ENCODE assay signal across 13 cellular contexts in genomic region chr14:23557521-23557920, GRCh38. TPM values are rescaled to one million over a fixed set of nuclear protein-coding genes. Genes with fewer than 3 reads are reported as not detected.
DNase-seq lines count a peak whose midpoint lies in the region; ATAC-seq, FAIRE-seq and TF ChIP-seq lines count a peak whose summit lies in the region.
"Had no signal": no experiment of that assay in that cellular context is flagged by ENCODE, and none has a peak within 500 bp of the region (broad histone marks: within the 10 kb centered on the region; RNA-seq: fewer than 3 reads in every experiment).

No MANE protein-coding gene starts in this region.

- WGBS in SK-N-SH (ENCODE audit: low lambda C conversion rate) = 46% methylated on average over 2 of the region's 2 CpGs
- WGBS in K562 (ENCODE audit: insufficient coverage, low coverage, missing lambda C conversion rate) = 5% methylated on average over 2 of the region's 2 CpGs

- no peak for TF ChIP-seq POLR2A in K562 (conservative IDR thresholded peaks at IDR 0.05)

- TF ChIP-seq RAD21 in SK-N-SH (IDR thresholded peaks at IDR 0.05; ENCODE audit: low read length) (no peak), K562 (CRISPR knock-in tag; conservative IDR thresholded peaks at IDR 0.05 in 1 of 2, IDR thresholded peaks at IDR 0.05 in 1 of 2) (no peak)

- H3K9me1 ChIP-seq in K562 (ENCODE audit: control insufficient read depth, insufficient read depth, low read length) = no peaks in the 10 kb centered on the region

- H2AFZ ChIP-seq in SK-N-SH (ENCODE audit: low read depth) (no peak overlapping the region), K562 (ENCODE audit: low read depth, low read length) (no peak overlapping the region), osteoblast (ENCODE audit: low read length) (no peak overlapping the region)

- H3K36me3 ChIP-seq in SK-N-SH (replicated peaks in 1 of 2; ENCODE audit: control insufficient read depth in 1 of 2, insufficient read depth in 2 of 2, low read length in 1 of 2) (peaks cover 17 to 35% of the 10 kb centered on the region in 2 experiments), K562 (ENCODE audit: control insufficient read depth, insufficient read depth, low read length) (peaks cover 40% of the 10 kb centered on the region; the same call in 2 of the 3 replicates), osteoblast (ENCODE audit: insufficient read depth, low read length) (peaks cover 20% of the 10 kb centered on the region), lower lobe of right lung (peaks cover 48% of the 10 kb centered on the region)

- POLR2A ChIA-PET in SK-N-SH (lab: Yijun Ruan, JAX) (interaction anchor here (0.6 to 1.5 kb wide), 3 partner anchors 45 to 86 kb away, joined by 3 to 4 read pairs (median 4); no protein-coding TSS in a partner anchor), K562 (lab: Yijun Ruan, JAX) (no interaction called here)

- TF ChIP-seq CTCF in SK-N-SH (IDR thresholded peaks at IDR 0.05) (no peak), K562 (IDR thresholded peaks at IDR 0.05 in 2 of 3, conservative IDR thresholded peaks at IDR 0.05 in 1 of 3; ENCODE audit: insufficient read depth in 2 of 3, low read depth in 1 of 3, low read length in 3 of 3) (no peak), osteoblast (IDR thresholded peaks at IDR 0.05; ENCODE audit: extremely low read depth, low read depth, low read length) (no peak), lower lobe of right lung (IDR thresholded peaks at IDR 0.05) (no peak)

- no peak for DNase-seq in SK-N-SH
- peak; percentile 12 for DNase-seq in MV-4-11 (lab: John Stamatoyannopoulos, UW)
- DNase-seq in K562 (ENCODE audit: extremely low read depth in 1 of 4, low spot score in 3 of 4) = no peak
- DNase-seq in osteoblast (ENCODE audit: insufficient read length, low spot score, missing footprints) = peak; percentile 22
- DNase-seq in stimulated activated naive CD4-positive, alpha-beta T cell treated with Interleukin-2 at 50 U/mL for 16 hours (lab: John Stamatoyannopoulos, UW) = no peak
- no peak for DNase-seq in NCI-H82 treated with DMSO at 0.1 percent for 48 hours (lab: John Stamatoyannopoulos, UW; ENCODE audit: unreplicated experiment)
- DNase-seq in lower lobe of right lung = no peak
- DNase-seq: kidney, NCI-H146, retina had no signal

- CTCF ChIA-PET in SK-N-SH (lab: Yijun Ruan, JAX) (interaction anchor here (1.6 to 19.5 kb wide), 8 partner anchors 10 to 81 kb away, joined by 4 to 785 read pairs (median 70); partner anchors contain the start of genes AP1G2 and NGDN), K562 (lab: Yijun Ruan, JAX; ENCODE audit: low intra/inter-chr PET ratio) (no interaction called here)

- BruUV-seq in K562 (replicated peaks; lab: Mats Ljungman, UMichigan) = no TSS peak

- peaks cover 5 to 13% of the 10 kb centered on the region in 2 experiments; a peak in 1 of 4 replicates for H3K4me1 ChIP-seq in SK-N-SH (ENCODE audit: control insufficient read depth in 1 of 2, insufficient read depth in 2 of 2, low read depth in 1 of 2, low read length in 1 of 2)
- H3K4me1 ChIP-seq in K562 (replicated peaks in 1 of 2; ENCODE audit: control insufficient read depth in 2 of 2, insufficient read depth in 2 of 2, low read length in 2 of 2) = peaks cover 7 to 13% of the 10 kb centered on the region in 2 experiments; a peak in 3 of 5 replicates
- H3K4me1 ChIP-seq in osteoblast (ENCODE audit: insufficient read depth, low read length) = peaks cover 17% of the 10 kb centered on the region
- peaks cover 18% of the 10 kb centered on the region for H3K4me1 ChIP-seq in lower lobe of right lung

- H3K27ac ChIP-seq in SK-N-SH (ENCODE audit: low read depth in 2 of 2, low read length in 1 of 2) (no peak overlapping the region), K562 (ENCODE audit: extremely low read depth, low read depth, low read length) (no peak overlapping the region), osteoblast (ENCODE audit: low read depth, low read length) (no peak overlapping the region), lower lobe of right lung (no peak overlapping the region)

- H4K20me1 ChIP-seq in SK-N-SH (ENCODE audit: insufficient read depth) (no peaks in the 10 kb centered on the region), K562 (replicated peaks; ENCODE audit: control insufficient read depth, insufficient read depth, low read length) (0 out of 2 replicates have a peak, but pooled peaks cover 3% of the 10 kb centered on the region), osteoblast (ENCODE audit: insufficient read depth, low read length) (peaks cover 20% of the 10 kb centered on the region)

- H3K4me2 ChIP-seq in SK-N-SH = peak overlapping the region; percentile 93
- H3K4me2 ChIP-seq in K562 (ENCODE audit: insufficient read depth, low read length) = no peak overlapping the region
- peak overlapping the region; percentile 91 for H3K4me2 ChIP-seq in osteoblast (ENCODE audit: insufficient read depth, low read length)

- peaks cover 14% of the 10 kb centered on the region; the same call in 1 of the 2 replicates for H3K79me2 ChIP-seq in SK-N-SH (ENCODE audit: insufficient read depth)
- peaks cover 10% of the 10 kb centered on the region for H3K79me2 ChIP-seq in K562 (ENCODE audit: control insufficient read depth, insufficient read depth, low read length)
- peaks cover 24% of the 10 kb centered on the region for H3K79me2 ChIP-seq in osteoblast (ENCODE audit: insufficient read depth, low read length)

- H3K27me3 ChIP-seq in SK-N-SH (ENCODE audit: insufficient read depth) = no peaks in the 10 kb centered on the region
- no peaks in the 10 kb centered on the region for H3K27me3 ChIP-seq in K562 (ENCODE audit: control insufficient read depth in 2 of 2, insufficient read depth in 2 of 2, low read length in 2 of 2)
- H3K27me3 ChIP-seq in osteoblast (ENCODE audit: insufficient read depth, low read length) = no peaks in the 10 kb centered on the region
- no peaks in the 10 kb centered on the region for H3K27me3 ChIP-seq in lower lobe of right lung (ENCODE audit: low read depth)

- H3K9me3 ChIP-seq in SK-N-SH = no peaks in the 10 kb centered on the region
- H3K9me3 ChIP-seq in K562 (replicated peaks; ENCODE audit: control insufficient read depth, insufficient read depth, low read depth, low read length) = no peaks in the 10 kb centered on the region
- no peaks in the 10 kb centered on the region for H3K9me3 ChIP-seq in osteoblast (ENCODE audit: low read depth, low read length)
- no peaks in the 10 kb centered on the region for H3K9me3 ChIP-seq in lower lobe of right lung

- no peak for ATAC-seq in SK-N-SH treated with all-trans-retinoic acid at 6 μM for 48 hours
- no peak for ATAC-seq in K562
- ATAC-seq in lower lobe of right lung = no peak

- peak; percentile 63 for FAIRE-seq in K562 (lab: Jason Lieb, UNC)
- FAIRE-seq: A204.1, kidney had no signal

- H3K9ac ChIP-seq in SK-N-SH (no peak overlapping the region), K562 (ENCODE audit: insufficient read depth in 1 of 2, low read depth in 2 of 2, low read length in 2 of 2) (peak overlapping the region in 1 of 2 experiments; percentile 88; a peak in 2 of 4 replicates)

- intact Hi-C loops in K562 (cut with micrococcal nuclease) (loop anchor here (10.0 kb wide), 1 partner anchor 233 kb away; the partner anchor contains the start of gene PABPN1), lower lobe of right lung (cut with DNase I) (no loop called here)

- in situ Hi-C loops in K562 (cut with MboI) = loop anchor here (5.0 kb wide), 1 partner anchor 70 kb away; no protein-coding TSS in a partner anchor

- H3K9me2 ChIP-seq in SK-N-SH = no peaks in the 10 kb centered on the region

- H3F3A ChIP-seq in SK-N-SH (replicated peaks; ENCODE audit: insufficient read depth) = peaks cover 4% of the 10 kb centered on the region

- TF ChIP-seq EP300 in SK-N-SH (IDR thresholded peaks at IDR 0.05; ENCODE audit: borderline replicate concordance in 1 of 2, low read depth in 1 of 2, low read length in 1 of 2) (no peak), K562 (IDR thresholded peaks at IDR 0.05; ENCODE audit: low read length) (no peak)

- H3K4me3 ChIP-seq in SK-N-SH (ENCODE audit: low read depth in 2 of 2, low read length in 1 of 2) (peak overlapping the region; percentile 76 to 93), K562 (peak overlapping the region; percentile 68; the same call in 1 of the 2 replicates), osteoblast (ENCODE audit: insufficient read depth, low read length) (no peak overlapping the region), lower lobe of right lung (no peak overlapping the region)

RNA-seq across cellular contexts. Expression of gene THTPA, which starts 1.4 kb away (rescaled TPM):
- polyA plus RNA-seq in SK-N-SH (2012; rRNA removed) (15.5 and 16.3 TPM in 2 replicates), K562 (2011; rRNA removed) (2.2 and 3.8 TPM in 2 replicates), K562 (2014; fragmentation: Illumina TruSeq; extraction: Trizol) (6.8 and 8.4 TPM in 2 replicates), K562 (2014; fragmentation: Nextera tagmentation; extraction: Ambion mirVana) (1 to 10 TPM; 6.4 to 6.5 TPM), K562 (2014; rRNA removed) (5.1 and 9.4 TPM in 2 replicates)
- polyA plus RNA-seq in SK-N-SH (2012; cell fraction: cytosol; rRNA removed) = 7.5 and 9.0 TPM in 2 replicates
- polyA plus RNA-seq in SK-N-SH (2012; cell fraction: nucleus; rRNA removed) = 43.9 and 56.7 TPM in 2 replicates
- 2.6 and 8.1 TPM in 2 replicates for total RNA-seq in K562 (2011; cell fraction: chromatin; rRNA removed; ENCODE audit: low replicate concordance)
- 5.2 and 7.1 TPM in 2 replicates for total RNA-seq in K562 (2011; cell fraction: nucleolus; rRNA removed)
- 5.2 and 5.4 TPM in 2 replicates for total RNA-seq in K562 (2011; cell fraction: nucleoplasm; rRNA removed)
- total RNA-seq in K562 (2014; rRNA removed) (5.2 and 12.2 TPM in 2 replicates), K562 (2014; rRNA removed; fragmentation: Illumina TruSeq; extraction: Trizol) (2.2 and 2.4 TPM in 2 replicates), K562 (2015; rRNA removed; fragmentation: Illumina TruSeq; extraction: Trizol) (3.8 and 4.2 TPM in 2 replicates), K562 (2021) (6.3 and 8.7 TPM in 2 replicates), osteoblast (27.4 and 27.5 TPM in 2 replicates), lower lobe of right lung (19.1 TPM)
- polyA plus RNA-seq in K562 (2011; cell fraction: cytosol; rRNA removed) = 2.4 and 7.1 TPM in 2 replicates
- polyA plus RNA-seq in K562 (2011; cell fraction: nucleus; rRNA removed) = 2.2 and 7.9 TPM in 2 replicates
- 5.6 and 7.4 TPM in 2 replicates for polyA plus RNA-seq in K562 (2012)
- polyA minus RNA-seq in K562 (2011; rRNA and poly(A)+ RNA removed) = 2.5 and 3.2 TPM in 2 replicates
- 2.7 and 2.9 TPM in 2 replicates for polyA minus RNA-seq in K562 (2011; cell fraction: cytosol; rRNA and poly(A)+ RNA removed)
- polyA minus RNA-seq in K562 (2011; cell fraction: nucleus; rRNA and poly(A)+ RNA removed) = 2.4 and 2.8 TPM in 2 replicates

RNA-seq across cellular contexts. Expression of gene ZFHX2, which starts 6.0 kb away (rescaled TPM):
- polyA plus RNA-seq in SK-N-SH (2012; rRNA removed) = 0.28 and 0.77 TPM in 2 replicates
- 0.39 and 0.42 TPM in 2 replicates for polyA plus RNA-seq in SK-N-SH (2012; cell fraction: cytosol; rRNA removed)
- polyA plus RNA-seq in SK-N-SH (2012; cell fraction: nucleus; rRNA removed) = 2.1 and 2.9 TPM in 2 replicates
- total RNA-seq in K562 (2011; cell fraction: chromatin; rRNA removed; ENCODE audit: low replicate concordance) = 0.76 and 1.5 TPM in 2 replicates
- 0.26 and 0.67 TPM in 2 replicates for total RNA-seq in K562 (2011; cell fraction: nucleolus; rRNA removed)
- total RNA-seq in K562 (2011; cell fraction: nucleoplasm; rRNA removed) = 0.15 and 0.23 TPM in 2 replicates
- total RNA-seq in K562 (2014; rRNA removed) = 0.29 TPM in 1 of 2 replicates, not detected in the other
- 0.10 and 0.11 TPM in 2 replicates for total RNA-seq in K562 (2014; rRNA removed; fragmentation: Illumina TruSeq; extraction: Trizol)
- total RNA-seq in K562 (2015; rRNA removed; fragmentation: Illumina TruSeq; extraction: Trizol) = 0.11 TPM in 2 replicates
- 0.11 and 0.22 TPM in 2 replicates for total RNA-seq in K562 (2021)
- 0.06 and 0.16 TPM in 2 replicates for polyA plus RNA-seq in K562 (2011; rRNA removed)
- polyA plus RNA-seq in K562 (2011; cell fraction: cytosol; rRNA removed) = under 0.01 and 0.04 TPM in 2 replicates
- 0.20 and 0.50 TPM in 2 replicates for polyA plus RNA-seq in K562 (2011; cell fraction: nucleus; rRNA removed)
- 0.06 and 0.07 TPM in 2 replicates for polyA plus RNA-seq in K562 (2012)
- polyA plus RNA-seq in K562 (2014; fragmentation: Illumina TruSeq; extraction: Trizol) = 0.03 and 0.09 TPM in 2 replicates
- not detected for polyA plus RNA-seq in K562 (2014; fragmentation: Nextera tagmentation; extraction: Ambion mirVana)
- polyA plus RNA-seq in K562 (2014; rRNA removed) = 0.01 TPM in 1 of 2 replicates, not detected in the other
- polyA minus RNA-seq in K562 (2011; rRNA and poly(A)+ RNA removed) = 0.15 and 0.18 TPM in 2 replicates
- not detected in 2 replicates for polyA minus RNA-seq in K562 (2011; cell fraction: cytosol; rRNA and poly(A)+ RNA removed)
- 0.22 and 0.54 TPM in 2 replicates for polyA minus RNA-seq in K562 (2011; cell fraction: nucleus; rRNA and poly(A)+ RNA removed)
- 0.59 and 0.72 TPM in 2 replicates for total RNA-seq in osteoblast
- total RNA-seq in lower lobe of right lung = 5.1 TPM
- total RNA-seq: SK-MEL-5 had no signal

RNA-seq across cellular contexts. Expression of gene AP1G2, which starts 10.1 kb away (rescaled TPM):
- 88.3 and 114 TPM in 2 replicates for polyA plus RNA-seq in SK-N-SH (2012; rRNA removed)
- polyA plus RNA-seq in SK-N-SH (2012; cell fraction: cytosol; rRNA removed) = 12.5 and 18.4 TPM in 2 replicates
- 850 and 900 TPM in 2 replicates for polyA plus RNA-seq in SK-N-SH (2012; cell fraction: nucleus; rRNA removed)
- total RNA-seq in K562 (2011; cell fraction: chromatin; rRNA removed; ENCODE audit: low replicate concordance) = 396 and 1,008 TPM in 2 replicates
- 461 and 463 TPM in 2 replicates for total RNA-seq in K562 (2011; cell fraction: nucleolus; rRNA removed)
- total RNA-seq in K562 (2011; cell fraction: nucleoplasm; rRNA removed) = 346 and 364 TPM in 2 replicates
- total RNA-seq in K562 (2014; rRNA removed) = 19.1 and 25.8 TPM in 2 replicates
- 12.2 and 19.8 TPM in 2 replicates for total RNA-seq in K562 (2014; rRNA removed; fragmentation: Illumina TruSeq; extraction: Trizol)
- 27.7 and 31.9 TPM in 2 replicates for total RNA-seq in K562 (2015; rRNA removed; fragmentation: Illumina TruSeq; extraction: Trizol)
- 51.9 and 58.1 TPM in 2 replicates for total RNA-seq in K562 (2021)
- 65.3 and 135 TPM in 2 replicates for polyA plus RNA-seq in K562 (2011; rRNA removed)
- 61.3 and 70.5 TPM in 2 replicates for polyA plus RNA-seq in K562 (2011; cell fraction: cytosol; rRNA removed)
- polyA plus RNA-seq in K562 (2011; cell fraction: nucleus; rRNA removed) = 934 and 1,029 TPM in 2 replicates
- polyA plus RNA-seq in K562 (2012) = 53.3 and 105 TPM in 2 replicates
- 41.3 and 56.2 TPM in 2 replicates for polyA plus RNA-seq in K562 (2014; fragmentation: Illumina TruSeq; extraction: Trizol)
- polyA plus RNA-seq in K562 (2014; fragmentation: Nextera tagmentation; extraction: Ambion mirVana) = 10 to 100 TPM; 22.9 to 33.3 TPM
- polyA plus RNA-seq in K562 (2014; rRNA removed) = 73.4 and 83.5 TPM in 2 replicates
- polyA minus RNA-seq in K562 (2011; rRNA and poly(A)+ RNA removed) = 35.0 and 46.6 TPM in 2 replicates
- polyA minus RNA-seq in K562 (2011; cell fraction: cytosol; rRNA and poly(A)+ RNA removed) = 23.4 and 34.6 TPM in 2 replicates
- polyA minus RNA-seq in K562 (2011; cell fraction: nucleus; rRNA and poly(A)+ RNA removed) = 142 and 191 TPM in 2 replicates
- total RNA-seq in osteoblast = 7.7 and 10.9 TPM in 2 replicates
- total RNA-seq in lower lobe of right lung = 146 TPM

RNA-seq across cellular contexts. Expression of gene JPH4, which starts 21.1 kb away (rescaled TPM):
- polyA plus RNA-seq in SK-N-SH (2012; rRNA removed) (8.7 and 8.8 TPM in 2 replicates), K562 (2011; rRNA removed) (not detected in 2 replicates), K562 (2014; fragmentation: Illumina TruSeq; extraction: Trizol) (0.04 and 0.07 TPM in 2 replicates), K562 (2014; fragmentation: Nextera tagmentation; extraction: Ambion mirVana) (under 1 TPM in 1 of 2 experiments, not detected in 1; 0.06 TPM), K562 (2014; rRNA removed) (0.07 TPM in 1 of 2 replicates, not detected in the other)
- 5.7 and 7.9 TPM in 2 replicates for polyA plus RNA-seq in SK-N-SH (2012; cell fraction: cytosol; rRNA removed)
- 20.9 and 25.3 TPM in 2 replicates for polyA plus RNA-seq in SK-N-SH (2012; cell fraction: nucleus; rRNA removed)
- not detected in 2 replicates for total RNA-seq in K562 (2011; cell fraction: chromatin; rRNA removed; ENCODE audit: low replicate concordance)
- not detected in 2 replicates for total RNA-seq in K562 (2011; cell fraction: nucleolus; rRNA removed)
- total RNA-seq in K562 (2011; cell fraction: nucleoplasm; rRNA removed) = 0.23 TPM in 1 of 2 replicates, not detected in the other
- total RNA-seq in K562 (2014; rRNA removed) (0.04 TPM in 1 of 2 replicates, not detected in the other), K562 (2014; rRNA removed; fragmentation: Illumina TruSeq; extraction: Trizol) (not detected in 2 replicates), K562 (2015; rRNA removed; fragmentation: Illumina TruSeq; extraction: Trizol) (0.04 TPM in 1 of 2 replicates, not detected in the other), K562 (2021) (0.13 TPM in 2 replicates), osteoblast (not detected in 2 replicates), lower lobe of right lung (5.1 TPM)
- polyA plus RNA-seq in K562 (2011; cell fraction: cytosol; rRNA removed) = 0.01 TPM in 1 of 2 replicates, not detected in the other
- polyA plus RNA-seq in K562 (2011; cell fraction: nucleus; rRNA removed) = 0.07 TPM in 1 of 2 replicates, not detected in the other
- 0.12 and 0.24 TPM in 2 replicates for polyA plus RNA-seq in K562 (2012)
- polyA minus RNA-seq in K562 (2011; rRNA and poly(A)+ RNA removed) = not detected in 2 replicates
- not detected in 2 replicates for polyA minus RNA-seq in K562 (2011; cell fraction: cytosol; rRNA and poly(A)+ RNA removed)
- polyA minus RNA-seq in K562 (2011; cell fraction: nucleus; rRNA and poly(A)+ RNA removed) = not detected in 2 replicates
- total RNA-seq: SK-MEL-5 had no signal

Comparison
In these comparisons a context has a peak if more than half of its experiments do, and no peak if none do; other contexts are left out.
1. DNase-seq: peak in MV-4-11 (single experiment) and osteoblast (single experiment); none in SK-N-SH (single experiment), K562 (0 of 4), stimulated activated naive CD4-positive, alpha-beta T cell treated with Interleukin-2 at 50 U/mL for 16 hours (single experiment), NCI-H82 treated with DMSO at 0.1 percent for 48 hours (single experiment) and lower lobe of right lung (single experiment).
2. H3K4me3 ChIP-seq: peak in SK-N-SH (2 of 2) and K562 (single experiment); none in osteoblast (single experiment) and lower lobe of right lung (single experiment).